In genomic region chr20:31740208-31740607, GRCh38 we compare ENCODE assay signal across 10 cellular contexts. TPM values are rescaled to one million over a fixed set of nuclear protein-coding genes. Genes with fewer than 3 reads are reported as not detected.
DNase-seq lines count a peak whose midpoint lies in the region; ATAC-seq and TF ChIP-seq lines count a peak whose summit lies in the region.
"Had no signal": no experiment of that assay in that cellular context is flagged by ENCODE, and none has a peak within 500 bp of the region (broad histone marks: within the 10 kb centered on the region; RNA-seq: fewer than 3 reads in every experiment).

No MANE protein-coding gene starts in this region.

- no peaks in the 10 kb centered on the region; the same call in 1 of the 2 replicates for H3K36me3 ChIP-seq in KMS-11 (ENCODE audit: insufficient read depth)

- no peaks in the 10 kb centered on the region for H4K20me1 ChIP-seq in KMS-11 (ENCODE audit: insufficient read depth)

- DNase-seq in EH (ENCODE audit: low read depth) (peak; percentile 64), astrocyte of the cerebellum (ENCODE audit: low read depth) (no peak), myocyte (ENCODE audit: low read depth) (peak; percentile 44), sciatic nerve (ENCODE audit: low spot score) (no peak), NCI-H524 treated with DMSO at 0.1 percent for 48 hours (lab: John Stamatoyannopoulos, UW) (no peak), GOT3 (lab: John Stamatoyannopoulos, UW) (no peak), NCI-H510A treated with DMSO at 0.1 percent for 48 hours (lab: John Stamatoyannopoulos, UW) (no peak)
- DNase-seq: stimulated activated CD4-positive, alpha-beta T cell treated with anti-CD3 and anti-CD28 coated beads, Interleukin-12 subunit alpha, Interleukin-12 subunit beta, amount 100 ng/mL, for 4 hours; SW 1271 had no signal

- in situ Hi-C loops in astrocyte of the cerebellum (cut with HindIII; ENCODE audit: low sequenced_read_pairs): no loop called here

- H3K4me1 ChIP-seq in KMS-11 (ENCODE audit: low read depth, poor library complexity, severe bottlenecking): peaks cover 37% of the 10 kb centered on the region

- no peak overlapping the region for H2AFZ ChIP-seq in KMS-11 (ENCODE audit: low read depth)

- intact Hi-C loops in sciatic nerve (cut with DNase I): no loop called here

- H3K9ac ChIP-seq in KMS-11: peak overlapping the region; percentile 66; the same call in 1 of the 2 replicates

- peak overlapping the region; percentile 48; the same call in 1 of the 2 replicates for H3K27ac ChIP-seq in KMS-11

- no peak overlapping the region for H3K4me3 ChIP-seq in KMS-11 (IDR thresholded peaks at IDR 0.05; ENCODE audit: insufficient read depth, low read depth, low read length)
- H3K4me3 ChIP-seq in astrocyte of the cerebellum (ENCODE audit: low read depth, low read length): peak overlapping the region; percentile 84

- peaks cover 62% of the 10 kb centered on the region for H3K79me2 ChIP-seq in KMS-11 (ENCODE audit: insufficient read depth, low read depth)

- H3K4me2 ChIP-seq in KMS-11: peak overlapping the region; percentile 64

- H3K27me3 ChIP-seq in KMS-11 (ENCODE audit: insufficient read depth, low read depth): no peaks in the 10 kb centered on the region

- no peak for ATAC-seq in sciatic nerve

- no peak for TF ChIP-seq CTCF in KMS-11 (conservative IDR thresholded peaks at IDR 0.05; ENCODE audit: low read depth, low read length)
- TF ChIP-seq CTCF in astrocyte of the cerebellum (IDR thresholded peaks at IDR 0.05; ENCODE audit: low read depth, low read length, missing control alignments): no peak

RNA-seq across cellular contexts. Expression of gene TPX2, which starts 1.1 kb away (rescaled TPM):
- total RNA-seq in myocyte (7.0 and 10.5 TPM in 2 replicates), sciatic nerve (0.71 TPM)
- polyA plus RNA-seq in myocyte (2012): 1.8 TPM

RNA-seq across cellular contexts. Expression of gene BCL2L1, which starts 17.5 kb away (rescaled TPM):
- 172 and 239 TPM in 2 replicates for total RNA-seq in myocyte
- 181 TPM for polyA plus RNA-seq in myocyte (2012)
- total RNA-seq in sciatic nerve: 112 TPM

Comparison
In these comparisons a context has a peak if more than half of its experiments do, and no peak if none do; other contexts are left out.
1. DNase-seq: peak in EH (single experiment) and myocyte (single experiment); none in astrocyte of the cerebellum (single experiment), sciatic nerve (single experiment), NCI-H524 treated with DMSO at 0.1 percent for 48 hours (single experiment), GOT3 (single experiment) and NCI-H510A treated with DMSO at 0.1 percent for 48 hours (single experiment).